ENCODE assay signal across 1 cellular context in the genomic region with DNA sequence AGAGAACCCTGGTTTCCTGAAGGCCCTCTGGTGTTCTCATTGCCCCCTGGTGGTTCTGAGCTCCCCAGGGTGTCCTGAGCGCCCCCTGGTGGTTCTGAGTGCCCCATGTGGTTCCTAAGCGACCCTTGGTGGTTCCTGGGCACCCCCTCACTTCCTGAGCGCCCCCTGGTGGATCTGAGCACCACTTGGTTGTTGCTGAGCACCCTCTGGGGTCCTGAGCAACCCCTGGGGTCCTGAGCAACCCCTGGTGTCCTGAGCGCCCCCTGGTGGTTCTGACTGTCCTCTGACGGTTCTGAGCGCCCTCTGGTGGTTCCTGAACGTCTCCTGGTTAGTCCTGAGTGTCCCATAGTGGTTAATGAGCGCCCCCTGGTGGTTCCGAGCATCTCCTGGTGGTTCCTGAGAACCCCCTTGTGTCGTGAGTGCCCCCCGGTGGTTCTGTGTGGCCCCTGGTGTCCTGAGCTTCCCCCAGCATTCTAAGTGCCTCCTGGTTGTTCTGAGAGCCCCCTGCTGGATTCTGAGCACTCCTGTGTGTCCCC.
TF ChIP-seq lines count a peak whose summit lies in the region.

No MANE protein-coding gene starts in this region.

TF ChIP-seq in IMR-90, 13 proteins besides CTCF, POLR2A, EP300 and RAD21 (continued from another document):
- TF ChIP-seq, protein P1, sequence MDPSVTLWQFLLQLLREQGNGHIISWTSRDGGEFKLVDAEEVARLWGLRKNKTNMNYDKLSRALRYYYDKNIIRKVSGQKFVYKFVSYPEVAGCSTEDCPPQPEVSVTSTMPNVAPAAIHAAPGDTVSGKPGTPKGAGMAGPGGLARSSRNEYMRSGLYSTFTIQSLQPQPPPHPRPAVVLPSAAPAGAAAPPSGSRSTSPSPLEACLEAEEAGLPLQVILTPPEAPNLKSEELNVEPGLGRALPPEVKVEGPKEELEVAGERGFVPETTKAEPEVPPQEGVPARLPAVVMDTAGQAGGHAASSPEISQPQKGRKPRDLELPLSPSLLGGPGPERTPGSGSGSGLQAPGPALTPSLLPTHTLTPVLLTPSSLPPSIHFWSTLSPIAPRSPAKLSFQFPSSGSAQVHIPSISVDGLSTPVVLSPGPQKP (IDR thresholded peaks at IDR 0.05; ENCODE audit: borderline replicate concordance, low read depth, low read length): no peak
- TF ChIP-seq RFX5 (IDR thresholded peaks at IDR 0.05; ENCODE audit: low read depth, low read length) (no peak), BHLHE40 (IDR thresholded peaks at IDR 0.05; ENCODE audit: low read depth, low read length) (no peak), MXI1 (IDR thresholded peaks at IDR 0.05; ENCODE audit: borderline replicate concordance, low read depth, low read length) (no peak), CHD1 (IDR thresholded peaks at IDR 0.05; ENCODE audit: low read depth, low read length) (no peak), RCOR1 (IDR thresholded peaks at IDR 0.05; ENCODE audit: insufficient replicate concordance, low read length) (no peak)
